11 cellular contexts compared by ENCODE assay signal in the genomic region with DNA sequence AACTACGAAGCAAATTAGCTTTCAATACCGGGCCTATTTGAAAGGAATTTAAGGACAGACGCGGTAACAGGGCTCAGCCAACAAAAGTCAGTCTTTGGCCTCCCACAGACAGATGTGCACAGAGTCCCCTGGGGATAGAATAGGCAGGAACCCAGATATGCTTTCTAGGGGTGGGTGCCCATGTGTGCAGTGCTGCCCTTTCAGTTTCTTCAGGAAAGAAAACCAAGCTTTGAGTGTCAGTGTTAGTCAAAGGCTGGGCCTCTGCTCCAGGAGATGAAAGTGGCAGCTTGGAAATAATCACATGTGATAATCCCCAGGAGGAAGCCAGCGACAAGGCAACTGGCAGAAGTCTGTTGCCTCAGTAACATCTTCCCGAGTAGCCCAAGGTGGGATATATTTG. TPM values are rescaled to one million over a fixed set of nuclear protein-coding genes. Genes with fewer than 3 reads are reported as not detected.
DNase-seq lines count a peak whose midpoint lies in the region; ATAC-seq and TF ChIP-seq lines count a peak whose summit lies in the region.
"Had no signal": no experiment of that assay in that cellular context is flagged by ENCODE, and none has a peak within 500 bp of the region (broad histone marks: within the 10 kb centered on the region; RNA-seq: fewer than 3 reads in every experiment).

No MANE protein-coding gene starts in this region.

- TF ChIP-seq POLR2A in erythroblast (IDR thresholded peaks at IDR 0.05; ENCODE audit: low read length), result no peak
- no peak for TF ChIP-seq POLR2A in esophagus muscularis mucosa (IDR thresholded peaks at IDR 0.05; ENCODE audit: low read depth)

- WGBS in esophagus muscularis mucosa, result 57% methylated on average over 6 of the region's 6 CpGs

- ATAC-seq in GM21381 (IDR thresholded peaks at IDR 0.05; ENCODE audit: unreplicated experiment), result peak; percentile 87
- ATAC-seq in HG03159 (IDR thresholded peaks at IDR 0.05; ENCODE audit: unreplicated experiment), result peak; percentile 94

- TF ChIP-seq EP300 in esophagus muscularis mucosa (IDR thresholded peaks at IDR 0.05), result no peak

- H3K4me3 ChIP-seq in GM12865 (ENCODE audit: low read depth, low read length) (no peak overlapping the region), esophagus muscularis mucosa (no peak overlapping the region)
- H3K4me3 ChIP-seq: coronary artery, sigmoid colon had no signal

- no peaks in the 10 kb centered on the region for H3K27me3 ChIP-seq in esophagus muscularis mucosa
- H3K27me3 ChIP-seq: sigmoid colon had no signal

- intact Hi-C loops in esophagus muscularis mucosa (cut with DNase I), result no loop called here

- DNase-seq in GM12865 (ENCODE audit: low read depth), result peak; percentile 51
- peak; percentile 60 for DNase-seq in fibroblast of peridontal ligament (ENCODE audit: extremely low read depth)
- no peak for DNase-seq in T1000 (lab: John Stamatoyannopoulos, UW)
- DNase-seq in erythroblast (lab: John Stamatoyannopoulos, UW), result no peak
- no peak for DNase-seq in esophagus muscularis mucosa (ENCODE audit: extremely low spot score)
- no peak for DNase-seq in EL
- DNase-seq: activated CD8-positive, alpha-beta memory T cell treated with anti-CD3 and anti-CD28 coated beads for 24 hours; sigmoid colon had no signal

- no peaks in the 10 kb centered on the region for H3K9me3 ChIP-seq in esophagus muscularis mucosa
- H3K9me3 ChIP-seq: sigmoid colon had no signal

- peaks cover 0 to 15% (median 4%) of the 10 kb centered on the region in 4 donors for H3K4me1 ChIP-seq in esophagus muscularis mucosa

- no peak overlapping the region for H3K27ac ChIP-seq in esophagus muscularis mucosa (replicated peaks in 1 of 4)
- H3K27ac ChIP-seq: sigmoid colon had no signal

- TF ChIP-seq CTCF in GM12865 (IDR thresholded peaks at IDR 0.05; ENCODE audit: insufficient read depth, low read depth, low read length, missing control alignments), result no peak
- TF ChIP-seq CTCF in esophagus muscularis mucosa (IDR thresholded peaks at IDR 0.05), result no peak

- H3K36me3 ChIP-seq in esophagus muscularis mucosa, result no peaks in the 10 kb centered on the region
- H3K36me3 ChIP-seq: sigmoid colon had no signal

RNA-seq across cellular contexts. Expression of gene CSTF2T, which starts 43.8 kb away (rescaled TPM):
- 10 to 100 TPM; 18.3 to 35.1 (median 25.5) TPM for total RNA-seq in esophagus muscularis mucosa

Comparison
In these comparisons a context has a peak if more than half of its experiments do, and no peak if none do; other contexts are left out.
1. DNase-seq: peak in GM12865 (single experiment) and fibroblast of peridontal ligament (single experiment); none in T1000 (single experiment), erythroblast (0 of 2), esophagus muscularis mucosa (single experiment) and EL (single experiment).